In genomic region chr4:113499696-113500095, GRCh38 we compare ENCODE assay signal across 15 cellular contexts.
DNase-seq lines count a peak whose midpoint lies in the region; ATAC-seq and TF ChIP-seq lines count a peak whose summit lies in the region.
"Had no signal": no experiment of that assay in that cellular context is flagged by ENCODE, and none has a peak within 500 bp of the region (broad histone marks: within the 10 kb centered on the region; RNA-seq: fewer than 3 reads in every experiment).

No MANE protein-coding gene starts in this region.

- DNase-seq in HFFc6 = peak; percentile 75
- peak in 2 of 4 donors; percentile 5 to 15 for DNase-seq in body of pancreas
- DNase-seq in hepatocyte (ENCODE audit: low spot score) = peak; percentile 21
- no peak for DNase-seq in natural killer cell treated with Interleukin-12 subunit alpha and Interleukin-12 subunit beta and Interleukin-15 and Interleukin-18, amount 100 ng/mL, for 72 hours (ENCODE audit: low spot score)
- no peak for DNase-seq in H7
- DNase-seq in MM.1S = no peak
- DNase-seq: activated CD8-positive, alpha-beta memory T cell treated with anti-CD3 and anti-CD28 coated beads for 24 hours; mesendoderm; spleen; substantia nigra had no signal

- no peak overlapping the region for H3K9ac ChIP-seq in MM.1S (ENCODE audit: low read length)

- no peaks in the 10 kb centered on the region for H3F3A ChIP-seq in MM.1S (ENCODE audit: insufficient read depth, low read length)

- H3K36me3 Mint-ChIP-seq in HFFc6 (ENCODE audit: low read depth) = peaks cover 60% of the 10 kb centered on the region
- H3K36me3 Mint-ChIP-seq in natural killer cell treated with Interleukin-12 subunit alpha and Interleukin-12 subunit beta and Interleukin-15 and Interleukin-18, amount 100 ng/mL, for 72 hours = peaks cover 19% of the 10 kb centered on the region

- no peaks in the 10 kb centered on the region for H4K20me1 ChIP-seq in hepatocyte (ENCODE audit: insufficient read depth, poor library complexity, severe bottlenecking)
- H4K20me1 ChIP-seq in MM.1S (ENCODE audit: insufficient read depth, low read length) = no peaks in the 10 kb centered on the region

- ATAC-seq in body of pancreas (peak; percentile 77), GM18867 (IDR thresholded peaks at IDR 0.05; ENCODE audit: unreplicated experiment) (no peak)
- ATAC-seq in natural killer cell treated with Interleukin-12 subunit alpha and Interleukin-12 subunit beta and Interleukin-15 and Interleukin-18, amount 100 ng/mL, for 72 hours = no peak
- ATAC-seq: A549 had no signal

- H3K27me3 ChIP-seq in ACC112 (ENCODE audit: insufficient read depth, low read length) = no peaks in the 10 kb centered on the region
- no peaks in the 10 kb centered on the region for H3K27me3 ChIP-seq in body of pancreas
- no peaks in the 10 kb centered on the region for H3K27me3 ChIP-seq in hepatocyte
- H3K27me3 ChIP-seq in H7 (ENCODE audit: control insufficient read depth, insufficient read depth, low read length) = no peaks in the 10 kb centered on the region
- H3K27me3 ChIP-seq in MM.1S (replicated peaks; ENCODE audit: insufficient read depth, low read length) = no peaks in the 10 kb centered on the region
- H3K27me3 ChIP-seq: neutrophil, spleen had no signal

- H3K27me3 Mint-ChIP-seq in HFFc6 (ENCODE audit: insufficient read depth) = peaks cover 5% of the 10 kb centered on the region; the same call in 1 of the 2 replicates
- no peaks in the 10 kb centered on the region for H3K27me3 Mint-ChIP-seq in natural killer cell treated with Interleukin-12 subunit alpha and Interleukin-12 subunit beta and Interleukin-15 and Interleukin-18, amount 100 ng/mL, for 72 hours

- H2AFZ ChIP-seq in ACC112 (ENCODE audit: low read length, unreplicated experiment) (no peak overlapping the region), hepatocyte (no peak overlapping the region), MM.1S (ENCODE audit: low read length) (no peak overlapping the region)

- H3K4me3 Mint-ChIP-seq in HFFc6 = peak overlapping the region; percentile 1; the same call in 1 of the 2 replicates
- H3K4me3 Mint-ChIP-seq in natural killer cell treated with Interleukin-12 subunit alpha and Interleukin-12 subunit beta and Interleukin-15 and Interleukin-18, amount 100 ng/mL, for 72 hours = no peak overlapping the region

- H3K27ac ChIP-seq in ACC112 (ENCODE audit: low read depth, low read length) = peak overlapping the region; percentile 46
- no peak overlapping the region for H3K27ac ChIP-seq in body of pancreas
- peak overlapping the region; percentile 39 for H3K27ac ChIP-seq in hepatocyte
- H3K27ac ChIP-seq in MM.1S (ENCODE audit: low read length) = no peak overlapping the region
- H3K27ac ChIP-seq: A549, epithelial cell of prostate, neutrophil, spleen had no signal

- TF ChIP-seq POLR2A in body of pancreas (IDR thresholded peaks at IDR 0.05) = no peak

- peaks cover 10% of the 10 kb centered on the region for H3K4me1 ChIP-seq in ACC112 (ENCODE audit: control insufficient read depth, insufficient read depth, low read length, unreplicated experiment)
- peaks cover 10% of the 10 kb centered on the region for H3K4me1 ChIP-seq in body of pancreas
- H3K4me1 ChIP-seq in hepatocyte (ENCODE audit: insufficient read depth) = no peaks in the 10 kb centered on the region
- no peaks in the 10 kb centered on the region for H3K4me1 ChIP-seq in MM.1S (ENCODE audit: low read length)
- H3K4me1 ChIP-seq: A549, spleen had no signal

- H3K9me2 ChIP-seq in hepatocyte (replicated peaks; ENCODE audit: insufficient read depth) (no peaks in the 10 kb centered on the region), MM.1S (replicated peaks; ENCODE audit: insufficient read depth, low read length) (no peaks in the 10 kb centered on the region)

- 0 out of 2 replicates have a peak, but pooled peaks cover 4% of the 10 kb centered on the region for H3K9me3 Mint-ChIP-seq in HFFc6
- no peaks in the 10 kb centered on the region for H3K9me3 Mint-ChIP-seq in natural killer cell treated with Interleukin-12 subunit alpha and Interleukin-12 subunit beta and Interleukin-15 and Interleukin-18, amount 100 ng/mL, for 72 hours

- no peak for TF ChIP-seq CTCF in HFFc6 (IDR thresholded peaks at IDR 0.05)
- no peak for TF ChIP-seq CTCF in body of pancreas (IDR thresholded peaks at IDR 0.05)
- no peak for TF ChIP-seq CTCF in hepatocyte (IDR thresholded peaks at IDR 0.05; ENCODE audit: poor library complexity)
- TF ChIP-seq CTCF in MM.1S (IDR thresholded peaks at IDR 0.05; ENCODE audit: low read length) = no peak

- H3K27ac Mint-ChIP-seq in HFFc6 = peak overlapping the region; percentile 54
- no peak overlapping the region for H3K27ac Mint-ChIP-seq in natural killer cell treated with Interleukin-12 subunit alpha and Interleukin-12 subunit beta and Interleukin-15 and Interleukin-18, amount 100 ng/mL, for 72 hours

- H3K4me2 ChIP-seq in hepatocyte (no peak overlapping the region), MM.1S (ENCODE audit: low read depth, low read length) (no peak overlapping the region)
- H3K4me2 ChIP-seq: A549 had no signal

- peaks cover 20% of the 10 kb centered on the region for H3K4me1 Mint-ChIP-seq in HFFc6 (ENCODE audit: low read depth)
- H3K4me1 Mint-ChIP-seq in natural killer cell treated with Interleukin-12 subunit alpha and Interleukin-12 subunit beta and Interleukin-15 and Interleukin-18, amount 100 ng/mL, for 72 hours (ENCODE audit: low read depth in 2 of 2) = peaks cover 0 to 3% of the 10 kb centered on the region in 2 donors

- 28 to 36% methylated on average over 1 of the region's 1 CpG for WGBS in body of pancreas, 2 donors
- WGBS in hepatocyte (ENCODE audit: low lambda C conversion rate, missing lambda C conversion rate) = 67% methylated on average over 1 of the region's 1 CpG

- H3K9me3 ChIP-seq in body of pancreas (no peaks in the 10 kb centered on the region), hepatocyte (ENCODE audit: low read depth) (no peaks in the 10 kb centered on the region), MM.1S (replicated peaks; ENCODE audit: insufficient read depth, low read length) (no peaks in the 10 kb centered on the region)
- H3K9me3 ChIP-seq: A549, neutrophil, spleen had no signal

- H3K36me3 ChIP-seq in ACC112 (ENCODE audit: insufficient read depth, low read length) (peaks cover 55% of the 10 kb centered on the region), body of pancreas (replicated peaks in 1 of 2; ENCODE audit: insufficient read depth in 1 of 2, low read depth in 2 of 2) (no peaks in the 10 kb centered on the region), hepatocyte (replicated peaks; ENCODE audit: insufficient read depth, low read depth) (no peaks in the 10 kb centered on the region), H7 (replicated peaks; ENCODE audit: control insufficient read depth, insufficient read depth, low read length) (no peaks in the 10 kb centered on the region; the same call in 1 of the 2 replicates), MM.1S (replicated peaks; ENCODE audit: insufficient read depth, low read length) (no peaks in the 10 kb centered on the region)
- H3K36me3 ChIP-seq: neutrophil had no signal

- H3K79me2 ChIP-seq in ACC112 (ENCODE audit: control insufficient read depth, insufficient read depth, low read length, unreplicated experiment) = no peaks in the 10 kb centered on the region
- no peaks in the 10 kb centered on the region for H3K79me2 ChIP-seq in hepatocyte
- no peaks in the 10 kb centered on the region for H3K79me2 ChIP-seq in MM.1S (ENCODE audit: low read length)

- H3K4me3 ChIP-seq in ACC112 (ENCODE audit: low read depth, low read length) = no peak overlapping the region
- no peak overlapping the region for H3K4me3 ChIP-seq in body of pancreas
- H3K4me3 ChIP-seq in hepatocyte = no peak overlapping the region
- H3K4me3 ChIP-seq in H7 (ENCODE audit: insufficient read depth, low read depth, low read length) = no peak overlapping the region
- H3K4me3 ChIP-seq in MM.1S (ENCODE audit: low read length) = no peak overlapping the region
- H3K4me3 ChIP-seq: A549, spleen had no signal

- intact Hi-C loops in body of pancreas (cut with DNase I) = no loop called here

Comparison
In these comparisons a context has a peak if more than half of its experiments do, and no peak if none do; other contexts are left out.
1. H3K27ac ChIP-seq: peak in ACC112 (single experiment) and hepatocyte (single experiment); none in body of pancreas (0 of 4) and MM.1S (single experiment).
2. DNase-seq: peak in HFFc6 (single experiment) and hepatocyte (single experiment); none in natural killer cell treated with Interleukin-12 subunit alpha and Interleukin-12 subunit beta and Interleukin-15 and Interleukin-18, amount 100 ng/mL, for 72 hours (single experiment), H7 (single experiment) and MM.1S (single experiment).